In genomic region chr7:27191081-27191715, GRCh38 we compare ENCODE assay signal across 16 cellular contexts. TPM values are rescaled to one million over a fixed set of nuclear protein-coding genes. Genes with fewer than 3 reads are reported as not detected.
DNase-seq lines count a peak whose midpoint lies in the region; ATAC-seq and TF ChIP-seq lines count a peak whose summit lies in the region.
"Had no signal": no experiment of that assay in that cellular context is flagged by ENCODE, and none has a peak within 500 bp of the region (broad histone marks: within the 10 kb centered on the region; RNA-seq: fewer than 3 reads in every experiment).

No MANE protein-coding gene starts in this region.

- H3K9me3 ChIP-seq in heart left ventricle (no peaks in the 10 kb centered on the region), uterus (no peaks in the 10 kb centered on the region), esophagus squamous epithelium (no peaks in the 10 kb centered on the region)

- TF ChIP-seq POLR2A in heart left ventricle (IDR thresholded peaks at IDR 0.05) (no peak), uterus (IDR thresholded peaks at IDR 0.05) (no peak), esophagus squamous epithelium (IDR thresholded peaks at IDR 0.05) (no peak)

- intact Hi-C loops in cardiac septum (cut with DNase I) (loop anchor here (10.0 kb wide), 1 partner anchor 904 kb away; no protein-coding TSS in a partner anchor), heart left ventricle (cut with DNase I) (loop anchor here in 8 of 10 donors (10.0 kb wide), 5 partner anchors 594 to 904 kb away; no protein-coding TSS in a partner anchor), uterus (cut with DNase I; ENCODE audit: low total_unique reads) (no loop called here), esophagus squamous epithelium (cut with DNase I) (loop anchor here (10.0 kb wide), 1 partner anchor 824 kb away; no protein-coding TSS in a partner anchor)

- 27 to 39% (median 31%) methylated on average over 15 of the region's 15 CpGs for WGBS in heart left ventricle, 4 donors
- WGBS in esophagus squamous epithelium, 2 donors, result 45 to 49% methylated on average over 6 to 8 of the region's 15 CpGs

- H3K4me1 Mint-ChIP-seq in central memory CD8-positive, alpha-beta T cell, result peaks cover 32% of the 10 kb centered on the region
- peaks cover 34% of the 10 kb centered on the region for H3K4me1 Mint-ChIP-seq in nephron

- no peak for ATAC-seq in heart left ventricle
- ATAC-seq in central memory CD8-positive, alpha-beta T cell (replicated peaks; ENCODE audit: extremely low read depth, poor library complexity, severe bottlenecking), result no peak
- ATAC-seq: activated CD8-positive, alpha-beta T cell treated with anti-CD3 and anti-CD28 coated beads for 36 hours; stimulated activated effector memory CD8-positive, alpha-beta T cell treated with anti-CD3 and anti-CD28 coated beads, Interleukin-12 subunit alpha, Interleukin-12 subunit beta, amount 100 ng/mL, for 72 hours had no signal

- peak overlapping the region; percentile 19 for H3K4me3 Mint-ChIP-seq in central memory CD8-positive, alpha-beta T cell
- H3K4me3 Mint-ChIP-seq in nephron, result peak overlapping the region; percentile 45 to 59 (median 53)

- H3K9me3 Mint-ChIP-seq in central memory CD8-positive, alpha-beta T cell, result no peaks in the 10 kb centered on the region
- H3K9me3 Mint-ChIP-seq in nephron, result no peaks in the 10 kb centered on the region
- H3K9me3 Mint-ChIP-seq: activated CD8-positive, alpha-beta T cell treated with anti-CD3 and anti-CD28 coated beads for 36 hours; stimulated activated effector memory CD8-positive, alpha-beta T cell treated with anti-CD3 and anti-CD28 coated beads, Interleukin-12 subunit alpha, Interleukin-12 subunit beta, amount 100 ng/mL, for 72 hours had no signal

- H3K4me1 ChIP-seq in heart left ventricle, result peaks cover 4 to 40% (median 26%) of the 10 kb centered on the region in 12 donors
- H3K4me1 ChIP-seq in uterus, result peaks cover 0 to 4% of the 10 kb centered on the region in 2 donors
- peaks cover 28 to 46% (median 32%) of the 10 kb centered on the region in 3 donors for H3K4me1 ChIP-seq in esophagus squamous epithelium

- H3K27me3 ChIP-seq in heart left ventricle, result peaks cover 82 to 100% (median 98%) of the 10 kb centered on the region in 9 donors
- H3K27me3 ChIP-seq in uterus, result peaks cover 4 to 7% of the 10 kb centered on the region in 2 donors
- H3K27me3 ChIP-seq in esophagus squamous epithelium, result peaks cover 42 to 100% (median 89%) of the 10 kb centered on the region in 4 donors

- H3K36me3 Mint-ChIP-seq in central memory CD8-positive, alpha-beta T cell (ENCODE audit: insufficient read depth), result peaks cover 11% of the 10 kb centered on the region
- H3K36me3 Mint-ChIP-seq in nephron (ENCODE audit: low read depth), result no peaks in the 10 kb centered on the region
- H3K36me3 Mint-ChIP-seq: stimulated activated effector memory CD8-positive, alpha-beta T cell treated with anti-CD3 and anti-CD28 coated beads, Interleukin-12 subunit alpha, Interleukin-12 subunit beta, amount 100 ng/mL, for 72 hours had no signal

- TF ChIP-seq CTCF in heart left ventricle (IDR thresholded peaks at IDR 0.05) (no peak), nephron (IDR thresholded peaks at IDR 0.05; ENCODE audit: unreplicated experiment in 3 of 3) (no peak), uterus (IDR thresholded peaks at IDR 0.05) (no peak), esophagus squamous epithelium (IDR thresholded peaks at IDR 0.05) (no peak)

- peak; percentile 33 for DNase-seq in cardiac septum (ENCODE audit: low spot score)
- DNase-seq in heart left ventricle, result no peak
- DNase-seq in central memory CD8-positive, alpha-beta T cell (ENCODE audit: low spot score in 2 of 2), result no peak
- peak in 1 of 2 donors; percentile 37 for DNase-seq in uterus
- DNase-seq in NCI-H1105 (lab: John Stamatoyannopoulos, UW), result no peak
- DNase-seq in esophagus squamous epithelium (lab: John Stamatoyannopoulos, UW), result no peak
- no peak for DNase-seq in NCI-H524 (lab: John Stamatoyannopoulos, UW)
- DNase-seq: activated CD8-positive, alpha-beta T cell treated with anti-CD3 and anti-CD28 coated beads for 36 hours; amniotic stem cell; cortex of kidney; Karpas-422; mesenchymal stem cell; stimulated activated CD4-positive, alpha-beta T cell treated with anti-CD3 and anti-CD28 coated beads, Interleukin-2, amount 100 ng/mL, for 48 hours had no signal

- H3K27ac Mint-ChIP-seq in central memory CD8-positive, alpha-beta T cell (ENCODE audit: low read depth), result no peak overlapping the region
- H3K27ac Mint-ChIP-seq in nephron, result no peak overlapping the region
- H3K27ac Mint-ChIP-seq: activated CD8-positive, alpha-beta T cell treated with anti-CD3 and anti-CD28 coated beads for 36 hours; stimulated activated effector memory CD8-positive, alpha-beta T cell treated with anti-CD3 and anti-CD28 coated beads, Interleukin-12 subunit alpha, Interleukin-12 subunit beta, amount 100 ng/mL, for 72 hours had no signal

- H3K36me3 ChIP-seq in heart left ventricle (no peaks in the 10 kb centered on the region), uterus (no peaks in the 10 kb centered on the region), esophagus squamous epithelium (no peaks in the 10 kb centered on the region)

- H3K4me3 ChIP-seq in heart left ventricle (no peak overlapping the region), uterus (peak overlapping the region; percentile 45 to 55), esophagus squamous epithelium (no peak overlapping the region)

- peaks cover 96% of the 10 kb centered on the region for H3K27me3 Mint-ChIP-seq in central memory CD8-positive, alpha-beta T cell
- peaks cover 100% of the 10 kb centered on the region for H3K27me3 Mint-ChIP-seq in nephron (ENCODE audit: low read depth)

- peak overlapping the region in 1 of 12 donors; percentile 91 for H3K27ac ChIP-seq in heart left ventricle
- H3K27ac ChIP-seq in uterus, result peak overlapping the region; percentile 94 to 96
- no peak overlapping the region for H3K27ac ChIP-seq in esophagus squamous epithelium

RNA-seq across cellular contexts. Expression of gene HOXA11, which starts 6.2 kb away (rescaled TPM):
- total RNA-seq in cardiac septum, result not detected
- not detected for total RNA-seq in heart left ventricle
- polyA plus RNA-seq in heart left ventricle, result not detected
- total RNA-seq in uterus, result 10 to 100 TPM; 32.4 to 82.0 (median 57.8) TPM
- total RNA-seq in esophagus squamous epithelium, result not detected
- total RNA-seq: T-helper 1 cell treated with Interleukin-12 subunit alpha and Interleukin-12 subunit beta and Interleukin-4 antibody, amounts not matched to agents 30 ng/mL and 1 ng/mL, for 36 hours had no signal

RNA-seq across cellular contexts. Expression of gene HOXA13, which starts 8.7 kb away (rescaled TPM):
- total RNA-seq in cardiac septum, result not detected
- not detected for total RNA-seq in heart left ventricle
- polyA plus RNA-seq in heart left ventricle, result not detected
- 10 to 100 TPM in 1 of 4 donors, 1 to 10 TPM in 1, under 1 TPM in 2; 0.40 to 27.5 (median 1.1) TPM for total RNA-seq in uterus
- total RNA-seq in esophagus squamous epithelium, result not detected
- total RNA-seq: activated CD8-positive, alpha-beta T cell treated with anti-CD3 and anti-CD28 coated beads for 36 hours; T-helper 1 cell treated with Interleukin-12 subunit alpha and Interleukin-12 subunit beta and Interleukin-4 antibody, amounts not matched to agents 30 ng/mL and 1 ng/mL, for 36 hours had no signal

RNA-seq across cellular contexts. Expression of gene HOXA10, which starts 17.1 kb away (rescaled TPM):
- total RNA-seq in cardiac septum (not detected), heart left ventricle (under 1 TPM in 2 of 9 donors, not detected in 7; 0.18 to 0.36 TPM), uterus (100 to 1,000 TPM in 1 of 4 donors, 10 to 100 TPM in 3; 50.0 to 114 (median 69.0) TPM), esophagus squamous epithelium (not detected)
- under 1 TPM in 1 of 2 donors, not detected in 1; 0.06 TPM for polyA plus RNA-seq in heart left ventricle
- total RNA-seq: activated CD8-positive, alpha-beta T cell treated with anti-CD3 and anti-CD28 coated beads for 36 hours; T-helper 1 cell treated with Interleukin-12 subunit alpha and Interleukin-12 subunit beta and Interleukin-4 antibody, amounts not matched to agents 30 ng/mL and 1 ng/mL, for 36 hours had no signal

RNA-seq across cellular contexts. Expression of gene HOXA9, which starts 25.9 kb away (rescaled TPM):
- not detected for total RNA-seq in cardiac septum
- total RNA-seq in heart left ventricle, result under 1 TPM in 1 of 9 donors, not detected in 8; 0.29 TPM
- not detected for polyA plus RNA-seq in heart left ventricle
- total RNA-seq in uterus, result 10 to 100 TPM in 3 of 4 donors, 1 to 10 TPM in 1; 2.3 to 26.4 (median 22.4) TPM
- total RNA-seq in esophagus squamous epithelium, result 1 to 10 TPM in 1 of 4 donors, under 1 TPM in 1, not detected in 2; 0.57 to 1.1 TPM
- total RNA-seq: activated CD8-positive, alpha-beta T cell treated with anti-CD3 and anti-CD28 coated beads for 36 hours; T-helper 1 cell treated with Interleukin-12 subunit alpha and Interleukin-12 subunit beta and Interleukin-4 antibody, amounts not matched to agents 30 ng/mL and 1 ng/mL, for 36 hours had no signal

RNA-seq across cellular contexts. Expression of gene HOXA7, which starts 34.7 kb away (rescaled TPM):
- total RNA-seq in cardiac septum (not detected), heart left ventricle (under 1 TPM in 1 of 9 donors, not detected in 8; 0.29 TPM), uterus (1 to 10 TPM in 3 of 4 donors, under 1 TPM in 1; 0.26 to 9.1 (median 5.2) TPM), esophagus squamous epithelium (under 1 TPM; 0.23 to 0.76 (median 0.48) TPM)
- polyA plus RNA-seq in heart left ventricle, result not detected
- total RNA-seq: activated CD8-positive, alpha-beta T cell treated with anti-CD3 and anti-CD28 coated beads for 36 hours; T-helper 1 cell treated with Interleukin-12 subunit alpha and Interleukin-12 subunit beta and Interleukin-4 antibody, amounts not matched to agents 30 ng/mL and 1 ng/mL, for 36 hours had no signal

Comparison
In these comparisons a context has a peak if more than half of its experiments do, and no peak if none do; other contexts are left out.
1. H3K27ac ChIP-seq: peak in uterus (2 of 2); none in esophagus squamous epithelium (0 of 4).
2. H3K4me3 ChIP-seq: peak in uterus (2 of 2); none in heart left ventricle (0 of 12) and esophagus squamous epithelium (0 of 4).
3. RNA of gene HOXA11, which starts 6.2 kb away (total RNA-seq): 32.4 to 82.0 TPM in uterus; not detected in cardiac septum (single experiment), not detected in heart left ventricle and not detected in esophagus squamous epithelium; every median in the first group is over 10 times any median in the second.
4. RNA of gene HOXA10, which starts 17.1 kb away (total RNA-seq): 50.0 to 114 TPM in uterus; not detected in cardiac septum (single experiment), 0.18 to 0.36 TPM in heart left ventricle and not detected in esophagus squamous epithelium; every median in the first group is over 10 times any median in the second.